21 cellular contexts compared by ENCODE assay signal in genomic region chr9:6090272-6090671, GRCh38.
DNase-seq lines count a peak whose midpoint lies in the region; ATAC-seq, FAIRE-seq and TF ChIP-seq lines count a peak whose summit lies in the region.
"Had no signal": no experiment of that assay in that cellular context is flagged by ENCODE, and none has a peak within 500 bp of the region (broad histone marks: within the 10 kb centered on the region; RNA-seq: fewer than 3 reads in every experiment).

No MANE protein-coding gene starts in this region.

- TF ChIP-seq POLR2A in HepG2 (IDR thresholded peaks at IDR 0.05; ENCODE audit: insufficient read depth in 1 of 2, low read depth in 2 of 2, low read length in 2 of 2), result no peak

- TF ChIP-seq CTCF in epithelial cell of esophagus (IDR thresholded peaks at IDR 0.05; ENCODE audit: insufficient read depth, low read depth, low read length, missing control alignments) (no peak), HepG2 (CRISPR knock-in tag; IDR thresholded peaks at IDR 0.05) (no peak)

- TF ChIP-seq RAD21 in HepG2 (CRISPR knock-in tag; IDR thresholded peaks at IDR 0.05), result no peak

- H3K4me3 ChIP-seq in epithelial cell of esophagus (ENCODE audit: low read length), result no peak overlapping the region
- no peak overlapping the region for H3K4me3 ChIP-seq in right cardiac atrium (ENCODE audit: low read length)
- H3K4me3 ChIP-seq in naive thymus-derived CD4-positive, alpha-beta T cell (ENCODE audit: low read length), result no peak overlapping the region
- H3K4me3 ChIP-seq in HepG2 (replicated peaks in 1 of 3; ENCODE audit: insufficient read depth in 1 of 3, low read depth in 2 of 3, low read length in 3 of 3), result no peak overlapping the region
- H3K4me3 ChIP-seq: SJCRH30 had no signal

- peaks cover 0 to 17% (median 4%) of the 10 kb centered on the region in 5 donors for H3K27me3 Mint-ChIP-seq in naive thymus-derived CD4-positive, alpha-beta T cell

- H3K79me2 ChIP-seq in HepG2 (ENCODE audit: insufficient read depth, low read length), result no peaks in the 10 kb centered on the region

- no peak overlapping the region for H3K4me3 Mint-ChIP-seq in naive thymus-derived CD4-positive, alpha-beta T cell
- H3K4me3 Mint-ChIP-seq: CD4-positive, CD25-positive, alpha-beta regulatory T cell had no signal

- no peak overlapping the region for H3K4me2 ChIP-seq in HepG2 (ENCODE audit: low read depth, low read length)

- H3K9me3 ChIP-seq in right cardiac atrium (ENCODE audit: control insufficient read depth, low read length) (no peaks in the 10 kb centered on the region), HepG2 (ENCODE audit: low read length) (no peaks in the 10 kb centered on the region)
- H3K9me3 ChIP-seq in naive thymus-derived CD4-positive, alpha-beta T cell (ENCODE audit: control insufficient read depth in 2 of 3, low read length in 3 of 3), result no peaks in the 10 kb centered on the region
- H3K9me3 ChIP-seq: SJCRH30 had no signal

- H3K36me3 Mint-ChIP-seq in naive thymus-derived CD4-positive, alpha-beta T cell, result no peaks in the 10 kb centered on the region
- H3K36me3 Mint-ChIP-seq: CD4-positive, CD25-positive, alpha-beta regulatory T cell had no signal

- no TSS peak for BruUV-seq in HepG2 (replicated peaks; lab: Mats Ljungman, UMichigan)

- POLR2A ChIA-PET in naive thymus-derived CD4-positive, alpha-beta T cell (lab: Charles Lee), result no interaction called here
- POLR2A ChIA-PET in HepG2 (lab: Yijun Ruan, JAX), result no interaction called here

- H3K27ac Mint-ChIP-seq in naive thymus-derived CD4-positive, alpha-beta T cell, result no peak overlapping the region
- H3K27ac Mint-ChIP-seq: CD4-positive, CD25-positive, alpha-beta regulatory T cell had no signal

- in situ Hi-C loops in HepG2 (cut with HindIII; ENCODE audit: extremely low pct_ligation_motif_present, low pct_unique_long_range_greater_than_20kb), result no loop called here

- H2AFZ ChIP-seq in HepG2 (ENCODE audit: low read length), result no peak overlapping the region

- H3K9me3 Mint-ChIP-seq in naive thymus-derived CD4-positive, alpha-beta T cell, result peaks cover 0 to 2% (median 0%) of the 10 kb centered on the region in 11 donors

- H3K27ac ChIP-seq in right cardiac atrium (ENCODE audit: low read length) (no peak overlapping the region), HepG2 (ENCODE audit: extremely low read length, insufficient read depth, low read length) (no peak overlapping the region)
- H3K27ac ChIP-seq in naive thymus-derived CD4-positive, alpha-beta T cell (ENCODE audit: low read depth, low read length), result no peak overlapping the region
- H3K27ac ChIP-seq: SJCRH30 had no signal

- no peak for FAIRE-seq in HepG2 (lab: Jason Lieb, UNC)
- FAIRE-seq: A204.1, GM19239, RCC 7860 had no signal

- H3K4me1 ChIP-seq in right cardiac atrium (ENCODE audit: control insufficient read depth, insufficient read depth, low read length), result no peaks in the 10 kb centered on the region
- no peaks in the 10 kb centered on the region for H3K4me1 ChIP-seq in naive thymus-derived CD4-positive, alpha-beta T cell (ENCODE audit: control insufficient read depth in 2 of 2, insufficient read depth in 2 of 2, low read length in 2 of 2)
- no peaks in the 10 kb centered on the region for H3K4me1 ChIP-seq in HepG2 (ENCODE audit: insufficient read depth, low read length)
- H3K4me1 ChIP-seq: SJCRH30 had no signal

- no peak for DNase-seq in Right ventricle myocardium inferior (ENCODE audit: missing footprints)
- DNase-seq in cardiac septum (ENCODE audit: low spot score), result no peak
- peak; percentile 13 for DNase-seq in epithelial cell of esophagus (ENCODE audit: low read depth)
- no peak for DNase-seq in right cardiac atrium
- DNase-seq in naive thymus-derived CD4-positive, alpha-beta T cell, result no peak
- DNase-seq in HepG2 (ENCODE audit: low spot score), result no peak
- DNase-seq: CD4-positive, CD25-positive, alpha-beta regulatory T cell; DMS79 treated with DMSO at 0.1 percent for 48 hours; GDM1; GOT3; KBM-7; NCI-H1105 treated with DMSO at 0.1 percent for 48 hours; NCI-H187 treated with DMSO at 0.1 percent for 48 hours; NCI-H446; NCI-H82; SJCRH30 had no signal

- TF ChIP-seq EP300 in HepG2 (IDR thresholded peaks at IDR 0.05; ENCODE audit: low read depth in 2 of 2, low read length in 2 of 2) (no peak), HepG2 (CRISPR knock-in tag; IDR thresholded peaks at IDR 0.05; ENCODE audit: borderline replicate concordance) (no peak)

- no peaks in the 10 kb centered on the region for H4K20me1 ChIP-seq in HepG2 (ENCODE audit: insufficient read depth, low read length)

- peak; percentile 95 for ATAC-seq in Right ventricle myocardium inferior
- ATAC-seq in right cardiac atrium, result peak; percentile 90 to 94
- ATAC-seq in GM21825 (IDR thresholded peaks at IDR 0.05; ENCODE audit: unreplicated experiment), result no peak
- ATAC-seq in GM21717 (IDR thresholded peaks at IDR 0.05; ENCODE audit: unreplicated experiment), result no peak
- no peak for ATAC-seq in naive thymus-derived CD4-positive, alpha-beta T cell
- ATAC-seq in HepG2, result no peak

- intact Hi-C loops in Right ventricle myocardium inferior (cut with DNase I), result loop anchor here (2.0 kb wide), 1 partner anchor 17 kb away; no protein-coding TSS in a partner anchor
- intact Hi-C loops in cardiac septum (cut with DNase I), result no loop called here
- intact Hi-C loops in right cardiac atrium (cut with DNase I), result no loop called here
- intact Hi-C loops in naive thymus-derived CD4-positive, alpha-beta T cell (cut with micrococcal nuclease), result no loop called here
- intact Hi-C loops in HepG2 (cut with micrococcal nuclease; ENCODE audit: unreplicated experiment), result no loop called here

- no peaks in the 10 kb centered on the region for H3K36me3 ChIP-seq in naive thymus-derived CD4-positive, alpha-beta T cell (ENCODE audit: control insufficient read depth in 2 of 3, insufficient read depth in 3 of 3, low read length in 3 of 3)
- H3K36me3 ChIP-seq in HepG2 (replicated peaks in 1 of 2; ENCODE audit: control insufficient read depth in 1 of 2, insufficient read depth in 2 of 2, low read length in 2 of 2), result no peaks in the 10 kb centered on the region
- H3K36me3 ChIP-seq: SJCRH30 had no signal

- H3K27me3 ChIP-seq in right cardiac atrium (ENCODE audit: control insufficient read depth, insufficient read depth) (no peaks in the 10 kb centered on the region), HepG2 (ENCODE audit: control insufficient read depth in 1 of 2, insufficient read depth in 2 of 2, low read length in 2 of 2) (no peaks in the 10 kb centered on the region; a peak in 1 of 5 replicates)
- H3K27me3 ChIP-seq in naive thymus-derived CD4-positive, alpha-beta T cell (ENCODE audit: control insufficient read depth in 2 of 2, insufficient read depth in 2 of 2, low read length in 2 of 2), result no peaks in the 10 kb centered on the region
- H3K27me3 ChIP-seq: SJCRH30 had no signal

- peaks cover 0 to 9% (median 0%) of the 10 kb centered on the region in 7 donors for H3K4me1 Mint-ChIP-seq in naive thymus-derived CD4-positive, alpha-beta T cell

- no peak overlapping the region for H3K9ac ChIP-seq in HepG2 (ENCODE audit: insufficient read depth, low read depth, low read length)

- CTCF ChIA-PET in naive thymus-derived CD4-positive, alpha-beta T cell (lab: Charles Lee), result no interaction called here
- CTCF ChIA-PET in HepG2 (lab: Yijun Ruan, JAX; ENCODE audit: low intra/inter-chr PET ratio, low total read pairs), result no interaction called here

TF ChIP-seq in HepG2, 621 proteins besides CTCF, POLR2A, EP300 and RAD21:
- TF ChIP-seq CEBPG (CRISPR knock-in tag; IDR thresholded peaks at IDR 0.05) (no peak), JUN (CRISPR knock-in tag; IDR thresholded peaks at IDR 0.05) (no peak), HNF4A (CRISPR knock-in tag; IDR thresholded peaks at IDR 0.05) (no peak), LRRFIP1 (CRISPR knock-in tag; conservative IDR thresholded peaks at IDR 0.05) (no peak), SOX6 (IDR thresholded peaks at IDR 0.05) (no peak), SOX6 (CRISPR knock-in tag; IDR thresholded peaks at IDR 0.05) (no peak), ZFP41 (CRISPR knock-in tag; IDR thresholded peaks at IDR 0.05; ENCODE audit: borderline replicate concordance) (no peak), HMG20A (CRISPR knock-in tag; IDR thresholded peaks at IDR 0.05; ENCODE audit: borderline replicate concordance) (no peak), ZBTB44 (CRISPR knock-in tag; IDR thresholded peaks at IDR 0.05) (no peak), ZNF333 (CRISPR knock-in tag; IDR thresholded peaks at IDR 0.05; ENCODE audit: borderline replicate concordance) (no peak), EHMT2 (IDR thresholded peaks at IDR 0.05; ENCODE audit: borderline replicate concordance, low read depth, low read length) (no peak), U2AF1 (optimal IDR thresholded peaks at IDR 0.05; ENCODE audit: low read depth, low read length) (no peak)

Comparison
In these comparisons a context has a peak if more than half of its experiments do, and no peak if none do; other contexts are left out.
1. ATAC-seq: peak in Right ventricle myocardium inferior (single experiment) and right cardiac atrium (2 of 2); none in GM21825 (single experiment), GM21717 (single experiment), naive thymus-derived CD4-positive, alpha-beta T cell (single experiment) and HepG2 (single experiment).